Comparison of ENCODE assay signal across 8 cellular contexts in genomic region chr3:193605876-193606275, GRCh38. TPM values are rescaled to one million over a fixed set of nuclear protein-coding genes. Genes with fewer than 3 reads are reported as not detected.
DNase-seq lines count a peak whose midpoint lies in the region; ATAC-seq and TF ChIP-seq lines count a peak whose summit lies in the region.

No MANE protein-coding gene starts in this region.

- peaks cover 22% of the 10 kb centered on the region for H3K36me3 Mint-ChIP-seq in CD8-positive, alpha-beta T cell

- H3K4me3 ChIP-seq in CD8-positive, alpha-beta T cell (ENCODE audit: low read depth, low read length), result no peak overlapping the region
- no peak overlapping the region for H3K4me3 ChIP-seq in adrenal gland
- H3K4me3 ChIP-seq in right cardiac atrium (ENCODE audit: low read length), result no peak overlapping the region
- H3K4me3 ChIP-seq in smooth muscle cell, result no peak overlapping the region

- no peak overlapping the region for H3K27ac ChIP-seq in CD8-positive, alpha-beta T cell (ENCODE audit: low read depth, low read length)
- H3K27ac ChIP-seq in adrenal gland (no peak overlapping the region), right cardiac atrium (ENCODE audit: low read length) (no peak overlapping the region), smooth muscle cell (ENCODE audit: low read depth) (no peak overlapping the region)

- no peak overlapping the region for H3K9ac ChIP-seq in smooth muscle cell (ENCODE audit: low read depth)

- H3F3A ChIP-seq in smooth muscle cell (ENCODE audit: low read depth), result no peaks in the 10 kb centered on the region

- WGBS in adrenal gland, 4 donors, result 45 to 50% (median 48%) methylated on average over 2 of the region's 2 CpGs
- WGBS in right cardiac atrium, result 59% methylated on average over 2 of the region's 2 CpGs
- 73% methylated on average over 2 of the region's 2 CpGs for WGBS in smooth muscle cell (ENCODE audit: low lambda C conversion rate)

- H3K4me3 Mint-ChIP-seq in CD8-positive, alpha-beta T cell, result no peak overlapping the region

- peaks cover 80% of the 10 kb centered on the region for H3K79me2 ChIP-seq in smooth muscle cell (ENCODE audit: low read depth)

- no peak for TF ChIP-seq POLR2A in adrenal gland (IDR thresholded peaks at IDR 0.05)

- no peaks in the 10 kb centered on the region for H3K4me1 ChIP-seq in CD8-positive, alpha-beta T cell (ENCODE audit: insufficient read depth, low read length)
- H3K4me1 ChIP-seq in adrenal gland (replicated peaks in 1 of 2) (peaks cover 0 to 5% of the 10 kb centered on the region in 2 donors), right cardiac atrium (ENCODE audit: control insufficient read depth, insufficient read depth, low read length) (no peaks in the 10 kb centered on the region), smooth muscle cell (ENCODE audit: low read depth) (no peaks in the 10 kb centered on the region)

- intact Hi-C loops in CD8-positive, alpha-beta T cell (cut with DNase I, micrococcal nuclease), result no loop called here
- intact Hi-C loops in adrenal gland (cut with DNase I) (no loop called here), right cardiac atrium (cut with DNase I) (no loop called here)

- no peak overlapping the region for H3K27ac Mint-ChIP-seq in CD8-positive, alpha-beta T cell

- peaks cover 51% of the 10 kb centered on the region for H3K4me1 Mint-ChIP-seq in CD8-positive, alpha-beta T cell (ENCODE audit: low read depth)

- TF ChIP-seq CTCF in CD8-positive, alpha-beta T cell (IDR thresholded peaks at IDR 0.05), result peak; percentile 77
- TF ChIP-seq CTCF in adrenal gland (IDR thresholded peaks at IDR 0.05), result peak; percentile 50 to 79 (median 60)
- peak; percentile 71 for TF ChIP-seq CTCF in smooth muscle cell (IDR thresholded peaks at IDR 0.05; ENCODE audit: borderline replicate concordance, insufficient read depth, poor library complexity, severe bottlenecking)

- H3K27me3 Mint-ChIP-seq in CD8-positive, alpha-beta T cell (ENCODE audit: low read depth), result no peaks in the 10 kb centered on the region

- no peaks in the 10 kb centered on the region for H3K36me3 ChIP-seq in CD8-positive, alpha-beta T cell (ENCODE audit: insufficient read depth, low read length)
- no peaks in the 10 kb centered on the region for H3K36me3 ChIP-seq in adrenal gland (replicated peaks in 1 of 2)
- H3K36me3 ChIP-seq in smooth muscle cell (ENCODE audit: low read depth), result no peaks in the 10 kb centered on the region

- no peak for TF ChIP-seq EP300 in Ishikawa (IDR thresholded peaks at IDR 0.05; ENCODE audit: borderline replicate concordance)

- H2AFZ ChIP-seq in smooth muscle cell (ENCODE audit: low read depth), result no peak overlapping the region

- ATAC-seq in CD8-positive, alpha-beta T cell, result peak; percentile 83
- ATAC-seq in GM19397 (IDR thresholded peaks at IDR 0.05; ENCODE audit: unreplicated experiment) (peak; percentile 57), right cardiac atrium (peak; percentile 70 to 89)

- TF ChIP-seq RAD21 in Ishikawa (IDR thresholded peaks at IDR 0.05; ENCODE audit: low read depth), result peak; percentile 41

- peaks cover 59% of the 10 kb centered on the region for H4K20me1 ChIP-seq in smooth muscle cell (ENCODE audit: low read depth)

- no peaks in the 10 kb centered on the region for H3K27me3 ChIP-seq in CD8-positive, alpha-beta T cell (ENCODE audit: insufficient read depth, low read length)
- H3K27me3 ChIP-seq in adrenal gland (no peaks in the 10 kb centered on the region), right cardiac atrium (ENCODE audit: control insufficient read depth, insufficient read depth) (no peaks in the 10 kb centered on the region), smooth muscle cell (ENCODE audit: low read depth) (no peaks in the 10 kb centered on the region)

- CTCF ChIA-PET in CD8-positive, alpha-beta T cell (lab: Charles Lee), result interaction anchor here (0.9 kb wide), 1 partner anchor 32 kb away, joined by 3 read pairs; no protein-coding TSS in a partner anchor

- no peak overlapping the region for H3K4me2 ChIP-seq in smooth muscle cell

- POLR2A ChIA-PET in CD8-positive, alpha-beta T cell (lab: Charles Lee), result no interaction called here

- no peaks in the 10 kb centered on the region for H3K9me3 ChIP-seq in CD8-positive, alpha-beta T cell (ENCODE audit: low read length)
- no peaks in the 10 kb centered on the region for H3K9me3 ChIP-seq in adrenal gland (replicated peaks in 1 of 3)
- no peaks in the 10 kb centered on the region for H3K9me3 ChIP-seq in right cardiac atrium (ENCODE audit: control insufficient read depth, low read length)
- no peaks in the 10 kb centered on the region for H3K9me3 ChIP-seq in smooth muscle cell (replicated peaks; ENCODE audit: low read depth)

- H3K9me3 Mint-ChIP-seq in CD8-positive, alpha-beta T cell, result no peaks in the 10 kb centered on the region

- peak; percentile 11 to 67 (median 38) for DNase-seq in CD8-positive, alpha-beta T cell
- peak; percentile 72 for DNase-seq in RPMI7951 (ENCODE audit: low read depth)
- peak; percentile 45 to 76 (median 61) for DNase-seq in adrenal gland
- DNase-seq in right cardiac atrium, result no peak
- DNase-seq in smooth muscle cell (lab: John Stamatoyannopoulos, UW; ENCODE audit: unreplicated experiment), result no peak
- DNase-seq in GOT3 (lab: John Stamatoyannopoulos, UW), result no peak

TF ChIP-seq in Ishikawa, 13 proteins besides CTCF, POLR2A, EP300 and RAD21:
- TF ChIP-seq YY1 (IDR thresholded peaks at IDR 0.05; ENCODE audit: low read depth), result no peak
- no peak for TF ChIP-seq FOXM1 (IDR thresholded peaks at IDR 0.05; ENCODE audit: borderline replicate concordance, low read depth)
- no peak for TF ChIP-seq CREB1 (IDR thresholded peaks at IDR 0.05; ENCODE audit: low read depth)
- no peak for TF ChIP-seq EGR1 (IDR thresholded peaks at IDR 0.05)
- TF ChIP-seq, protein P1, sequence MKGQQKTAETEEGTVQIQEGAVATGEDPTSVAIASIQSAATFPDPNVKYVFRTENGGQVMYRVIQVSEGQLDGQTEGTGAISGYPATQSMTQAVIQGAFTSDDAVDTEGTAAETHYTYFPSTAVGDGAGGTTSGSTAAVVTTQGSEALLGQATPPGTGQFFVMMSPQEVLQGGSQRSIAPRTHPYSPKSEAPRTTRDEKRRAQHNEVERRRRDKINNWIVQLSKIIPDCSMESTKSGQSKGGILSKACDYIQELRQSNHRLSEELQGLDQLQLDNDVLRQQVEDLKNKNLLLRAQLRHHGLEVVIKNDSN (IDR thresholded peaks at IDR 0.05), result no peak
- TF ChIP-seq CEBPB (IDR thresholded peaks at IDR 0.05), result no peak
- TF ChIP-seq TEAD4 (IDR thresholded peaks at IDR 0.05), result no peak
- no peak for TF ChIP-seq NFIC (IDR thresholded peaks at IDR 0.05)
- no peak for TF ChIP-seq REST (IDR thresholded peaks at IDR 0.05; ENCODE audit: low read depth)
- no peak for TF ChIP-seq TAF1 (IDR thresholded peaks at IDR 0.05; ENCODE audit: low read depth)
- TF ChIP-seq, protein P2, sequence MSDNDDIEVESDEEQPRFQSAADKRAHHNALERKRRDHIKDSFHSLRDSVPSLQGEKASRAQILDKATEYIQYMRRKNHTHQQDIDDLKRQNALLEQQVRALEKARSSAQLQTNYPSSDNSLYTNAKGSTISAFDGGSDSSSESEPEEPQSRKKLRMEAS (IDR thresholded peaks at IDR 0.05), result no peak
- TF ChIP-seq TCF12 (IDR thresholded peaks at IDR 0.05; ENCODE audit: low read depth), result no peak
- TF ChIP-seq ZBTB7A (IDR thresholded peaks at IDR 0.05; ENCODE audit: low read depth), result no peak

RNA-seq across cellular contexts. Expression of gene OPA1, which starts 12.9 kb away (rescaled TPM):
- total RNA-seq in CD8-positive, alpha-beta T cell, result 10 to 100 TPM; 64.0 to 69.9 TPM
- total RNA-seq in RPMI7951 (2014; rRNA removed; shearing (Covaris generic)), result 62.2 and 68.7 TPM in 2 replicates
- 100 to 1,000 TPM in 3 of 8 donors, 10 to 100 TPM in 5; 40.6 to 155 (median 54.6) TPM for total RNA-seq in adrenal gland
- polyA plus RNA-seq in adrenal gland, result 100 to 1,000 TPM in 1 of 3 donors, 10 to 100 TPM in 2; 13.0 to 194 (median 13.9) TPM
- total RNA-seq in right cardiac atrium, result 10 to 100 TPM; 77.1 to 91.0 (median 79.3) TPM
- polyA plus RNA-seq in right cardiac atrium, result 30.4 TPM
- total RNA-seq in smooth muscle cell, result 56.0 and 103 TPM in 2 replicates
- polyA plus RNA-seq in smooth muscle cell, result 19.2 and 23.8 TPM in 2 replicates

RNA-seq across cellular contexts. Expression of gene ATP13A4, which starts 51.2 kb away (rescaled TPM):
- total RNA-seq in CD8-positive, alpha-beta T cell, result 1 to 10 TPM; 1.8 to 2.3 TPM
- total RNA-seq in RPMI7951 (2014; rRNA removed; shearing (Covaris generic)), result not detected in 2 replicates
- total RNA-seq in adrenal gland (1 to 10 TPM in 1 of 8 donors, under 1 TPM in 6, not detected in 1; 0.14 to 1.6 (median 0.57) TPM), right cardiac atrium (under 1 TPM in 3 of 4 donors, not detected in 1; 0.20 to 0.36 (median 0.29) TPM), smooth muscle cell (0.27 and 2.4 TPM in 2 replicates)
- polyA plus RNA-seq in adrenal gland (under 1 TPM; 0.32 to 0.62 (median 0.34) TPM), right cardiac atrium (0.07 TPM), smooth muscle cell (0.46 and 0.50 TPM in 2 replicates)

Comparison
In these comparisons a context has a peak if more than half of its experiments do, and no peak if none do; other contexts are left out.
1. DNase-seq: peak in CD8-positive, alpha-beta T cell (7 of 7), RPMI7951 (single experiment) and adrenal gland (7 of 7); none in right cardiac atrium (0 of 3), smooth muscle cell (single experiment) and GOT3 (single experiment).
2. Peak in every context shown above with its lines, with median percentiles within 50 percentile points of each other: ATAC-seq and CTCF ChIP-seq.